Comparison of ENCODE assay signal across 13 cellular contexts in the genomic region with DNA sequence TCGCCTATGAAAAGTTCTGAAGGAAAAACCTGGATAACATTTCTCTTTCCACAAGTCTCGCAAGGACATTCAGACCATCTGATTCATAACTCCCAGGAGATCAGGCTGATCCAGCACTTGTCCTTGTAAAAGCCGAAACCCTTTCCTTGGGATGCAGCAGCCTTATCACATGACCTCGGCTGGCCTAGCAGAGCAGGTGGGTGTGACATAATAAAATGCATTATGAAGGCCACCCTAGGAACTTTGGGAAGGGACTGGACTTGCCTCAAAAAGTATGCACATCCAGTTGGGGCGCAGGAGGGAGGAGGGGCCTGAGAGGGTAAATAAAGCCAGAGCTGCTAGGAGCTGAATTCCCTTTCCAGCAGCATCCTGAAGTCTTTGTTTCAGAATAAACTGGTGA.
A peak's percentile ranks its signal among the peaks of the same experiment; 100 is the strongest.
DNase-seq lines count a peak whose midpoint lies in the region; ATAC-seq, FAIRE-seq and TF ChIP-seq lines count a peak whose summit lies in the region.
"Had no signal": no experiment of that assay in that cellular context is flagged by ENCODE, and none has a peak within 500 bp of the region (broad histone marks: within the 10 kb centered on the region; RNA-seq: fewer than 3 reads in every experiment).

No MANE protein-coding gene starts in this region.

- no peaks in the 10 kb centered on the region for H3K79me2 ChIP-seq in ACC112 (ENCODE audit: control insufficient read depth, insufficient read depth, low read length, unreplicated experiment)
- H3K79me2 ChIP-seq in mesendoderm (ENCODE audit: control insufficient read depth, insufficient read depth, low read length): no peaks in the 10 kb centered on the region

- no peak for FAIRE-seq in RCC 7860 (lab: Jason Lieb, UNC)

- 61 to 64% methylated on average over 5 of the region's 5 CpGs for WGBS in esophagus squamous epithelium, 2 donors
- 26% methylated on average over 5 of the region's 5 CpGs for WGBS in mesenchymal stem cell
- no CpG with 5 or more reads among the region's 5 CpGs for WGBS in mesendoderm (ENCODE audit: extremely low coverage, insufficient coverage, low lambda C conversion rate)

- H3K56ac ChIP-seq in mesendoderm (ENCODE audit: low read length): no peak overlapping the region

- no peak overlapping the region for H3K14ac ChIP-seq in mesenchymal stem cell (ENCODE audit: low read length in 2 of 2)

- H3K79me1 ChIP-seq in mesenchymal stem cell (replicated peaks; ENCODE audit: low read length, poor library complexity, severe bottlenecking) (no peaks in the 10 kb centered on the region), mesendoderm (ENCODE audit: low read length) (no peaks in the 10 kb centered on the region)

- no peaks in the 10 kb centered on the region for H3K9me3 ChIP-seq in esophagus squamous epithelium
- no peaks in the 10 kb centered on the region for H3K9me3 ChIP-seq in mesenchymal stem cell (ENCODE audit: control insufficient read depth, low read length)
- H3K9me3 ChIP-seq: lower lobe of right lung had no signal

- H3K36me3 ChIP-seq in ACC112 (ENCODE audit: insufficient read depth, low read length): no peaks in the 10 kb centered on the region
- H3K36me3 ChIP-seq in esophagus squamous epithelium: no peaks in the 10 kb centered on the region
- H3K36me3 ChIP-seq in mesenchymal stem cell (ENCODE audit: control insufficient read depth in 1 of 2, insufficient read depth in 2 of 2, low read depth in 1 of 2, low read length in 2 of 2): no peaks in the 10 kb centered on the region
- no peaks in the 10 kb centered on the region for H3K36me3 ChIP-seq in mesendoderm (ENCODE audit: control insufficient read depth, insufficient read depth, low read length)
- H3K36me3 ChIP-seq: lower lobe of right lung had no signal

- H2AFZ ChIP-seq in ACC112 (ENCODE audit: low read length, unreplicated experiment) (no peak overlapping the region), mesenchymal stem cell (ENCODE audit: low read depth, low read length) (no peak overlapping the region)

- intact Hi-C loops in esophagus squamous epithelium (cut with DNase I): no loop called here

- H3K9ac ChIP-seq in mesenchymal stem cell (ENCODE audit: low read length) (peak overlapping the region; percentile 87), mesendoderm (ENCODE audit: low read length) (no peak overlapping the region)

- H3K4me3 ChIP-seq in ACC112 (ENCODE audit: low read depth, low read length): peak overlapping the region; percentile 13
- H3K4me3 ChIP-seq in esophagus squamous epithelium: no peak overlapping the region
- H3K4me3 ChIP-seq in mesenchymal stem cell (ENCODE audit: insufficient read depth in 1 of 2, low read depth in 1 of 2, low read length in 2 of 2): peak overlapping the region in 1 of 2 experiments; percentile 36
- H3K4me3 ChIP-seq in mesendoderm (ENCODE audit: low read length): no peak overlapping the region
- H3K4me3 ChIP-seq: lower lobe of right lung had no signal

- peaks cover 66% of the 10 kb centered on the region for H3K4me1 ChIP-seq in ACC112 (ENCODE audit: control insufficient read depth, insufficient read depth, low read length, unreplicated experiment)
- peaks cover 4 to 32% (median 22%) of the 10 kb centered on the region in 3 donors for H3K4me1 ChIP-seq in esophagus squamous epithelium
- peaks cover 7% of the 10 kb centered on the region for H3K4me1 ChIP-seq in mesenchymal stem cell (ENCODE audit: control insufficient read depth, insufficient read depth, low read depth, low read length)
- peaks cover 3% of the 10 kb centered on the region for H3K4me1 ChIP-seq in mesendoderm (ENCODE audit: control insufficient read depth, low read depth, low read length)

- peak overlapping the region; percentile 19 for H4K91ac ChIP-seq in mesenchymal stem cell (ENCODE audit: low read length)

- H3K23ac ChIP-seq in mesenchymal stem cell (ENCODE audit: low read length in 2 of 2) (no peak overlapping the region), mesendoderm (ENCODE audit: low read length) (no peak overlapping the region)

- peak overlapping the region; percentile 94 for H3K27ac ChIP-seq in ACC112 (ENCODE audit: low read depth, low read length)
- H3K27ac ChIP-seq in esophagus squamous epithelium: peak overlapping the region in 3 of 4 donors; percentile 53 to 78 (median 70)
- peak overlapping the region; percentile 2 for H3K27ac ChIP-seq in mesenchymal stem cell (ENCODE audit: low read length, poor library complexity, severe bottlenecking)
- H3K27ac ChIP-seq in mesendoderm (ENCODE audit: low read depth, low read length): no peak overlapping the region
- H3K27ac ChIP-seq: lower lobe of right lung had no signal

- peak overlapping the region in 1 of 2 experiments; percentile 74 for H3K4ac ChIP-seq in mesenchymal stem cell (ENCODE audit: low read depth in 1 of 2, low read length in 2 of 2)
- H3K4ac ChIP-seq in mesendoderm (ENCODE audit: low read depth, low read length): no peak overlapping the region

- TF ChIP-seq CTCF in esophagus squamous epithelium (IDR thresholded peaks at IDR 0.05) (no peak), omental fat pad (IDR thresholded peaks at IDR 0.05) (no peak)

- peak overlapping the region; percentile 37 to 82 for H3K18ac ChIP-seq in mesenchymal stem cell (ENCODE audit: low read depth in 1 of 2, low read length in 2 of 2)
- H3K18ac ChIP-seq in mesendoderm (ENCODE audit: low read length): no peak overlapping the region

- no peak for TF ChIP-seq POLR2A in esophagus squamous epithelium (IDR thresholded peaks at IDR 0.05)

- H2BK15ac ChIP-seq in mesenchymal stem cell (ENCODE audit: low read depth, poor library complexity, severe bottlenecking) (no peak overlapping the region), mesendoderm (replicated peaks; ENCODE audit: low read depth) (no peak overlapping the region)

- DNase-seq in RCC 7860 (ENCODE audit: low spot score) (peak; percentile 34), esophagus squamous epithelium (lab: John Stamatoyannopoulos, UW) (no peak), mesenchymal stem cell (peak; percentile 82), mesendoderm (no peak), omental fat pad (ENCODE audit: low spot score) (no peak)
- DNase-seq: AML-193, H7, MM.1S, NCI-H524 treated with DMSO at 0.1 percent for 48 hours had no signal

- H3K4me2 ChIP-seq in mesenchymal stem cell (ENCODE audit: low read length, poor library complexity, severe bottlenecking) (no peak overlapping the region), mesendoderm (ENCODE audit: low read length) (no peak overlapping the region)

- peak overlapping the region; percentile 38 for H4K8ac ChIP-seq in mesenchymal stem cell (ENCODE audit: low read length)
- H4K8ac ChIP-seq in mesendoderm (ENCODE audit: low read depth, low read length): no peak overlapping the region

- H4K5ac ChIP-seq in mesendoderm (ENCODE audit: low read length): no peak overlapping the region

- peak overlapping the region in 1 of 2 experiments; percentile 58 for H2BK12ac ChIP-seq in mesenchymal stem cell (ENCODE audit: low read length in 2 of 2)

- ATAC-seq in GM21390 (IDR thresholded peaks at IDR 0.05; ENCODE audit: unreplicated experiment) (no peak), omental fat pad (ENCODE audit: low FRiP score) (no peak), GM21381 (IDR thresholded peaks at IDR 0.05; ENCODE audit: unreplicated experiment) (no peak)

- H2AK5ac ChIP-seq in mesenchymal stem cell (ENCODE audit: low read length, severe bottlenecking): peak overlapping the region; percentile 15
- H2AK5ac ChIP-seq in mesendoderm (ENCODE audit: low read length): no peak overlapping the region

- H3K27me3 ChIP-seq in ACC112 (ENCODE audit: insufficient read depth, low read length): no peaks in the 10 kb centered on the region
- H3K27me3 ChIP-seq in esophagus squamous epithelium: no peaks in the 10 kb centered on the region
- H3K27me3 ChIP-seq in mesenchymal stem cell (ENCODE audit: control insufficient read depth in 1 of 2, insufficient read depth in 1 of 2, low read length in 2 of 2): no peaks in the 10 kb centered on the region
- H3K27me3 ChIP-seq in mesendoderm (ENCODE audit: insufficient read depth, low read length, poor library complexity): no peaks in the 10 kb centered on the region

- no peak overlapping the region for H2BK5ac ChIP-seq in mesenchymal stem cell (ENCODE audit: low read depth, low read length, poor library complexity, severe bottlenecking)
- no peak overlapping the region for H2BK5ac ChIP-seq in mesendoderm (ENCODE audit: low read length)

- H2BK120ac ChIP-seq in mesenchymal stem cell (ENCODE audit: low read depth, low read length) (peak overlapping the region; percentile 51), mesendoderm (ENCODE audit: low read depth, low read length) (no peak overlapping the region)

Comparison
In these comparisons a context has a peak if more than half of its experiments do, and no peak if none do; other contexts are left out.
1. DNase-seq: peak in RCC 7860 (single experiment) and mesenchymal stem cell (single experiment); none in esophagus squamous epithelium (single experiment), mesendoderm (single experiment) and omental fat pad (single experiment).